In genomic region chr5:13910637-13911288, GRCh38 we compare ENCODE assay signal across 1 cellular context.
TF ChIP-seq lines count a peak whose summit lies in the region.

No MANE protein-coding gene starts in this region.

TF ChIP-seq in H1, 55 proteins besides CTCF, POLR2A, EP300 and RAD21:
- TF ChIP-seq CBX5 (IDR thresholded peaks at IDR 0.05; ENCODE audit: low read depth, low read length) (no peak), YY1 (IDR thresholded peaks at IDR 0.05; ENCODE audit: low read depth, low read length) (0 out of 2 replicates have a peak, but pooled peaks have one; percentile 50)
TF ChIP-seq in H1: peak in this region for 1.
